16 cellular contexts compared by ENCODE assay signal in the genomic region with DNA sequence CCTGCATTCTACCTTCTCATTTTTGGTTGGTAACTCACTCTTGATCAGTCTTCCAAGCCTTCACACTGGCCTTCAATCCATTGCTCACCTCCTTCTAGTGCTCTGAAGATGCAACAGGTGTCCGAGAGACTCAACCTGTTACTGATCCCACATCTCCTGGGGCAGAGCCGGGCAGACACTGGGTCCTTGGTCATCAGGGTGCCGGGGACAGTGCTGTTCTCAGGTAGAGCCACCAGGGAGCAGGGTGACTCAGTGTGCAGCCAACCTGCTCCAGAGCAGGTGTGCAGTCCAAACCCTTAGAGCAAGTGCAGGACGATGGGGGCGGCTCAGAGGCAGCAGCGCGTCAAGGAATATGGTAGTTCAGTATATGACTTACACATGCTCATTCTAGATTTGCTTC.
A peak's percentile ranks its signal among the peaks of the same experiment; 100 is the strongest.
DNase-seq lines count a peak whose midpoint lies in the region; ATAC-seq, FAIRE-seq and TF ChIP-seq lines count a peak whose summit lies in the region.
"Had no signal": no experiment of that assay in that cellular context is flagged by ENCODE, and none has a peak within 500 bp of the region (broad histone marks: within the 10 kb centered on the region; RNA-seq: fewer than 3 reads in every experiment).

No MANE protein-coding gene starts in this region.

- no peak overlapping the region for H2AK5ac ChIP-seq in H1 (ENCODE audit: low read depth, low read length)

- no peaks in the 10 kb centered on the region for H3K79me1 ChIP-seq in H1 (ENCODE audit: low read depth, low read length)

- H2BK20ac ChIP-seq in H1 (ENCODE audit: low read length), result no peak overlapping the region

- H3K18ac ChIP-seq in H1 (ENCODE audit: extremely low read depth, low read length), result no peak overlapping the region

- peak; percentile 88 for ATAC-seq in HepG2
- ATAC-seq: PC-3 had no signal

- H3K4me1 ChIP-seq in H1 (replicated peaks in 1 of 4; ENCODE audit: control insufficient read depth in 3 of 4, insufficient read depth in 4 of 4, low read length in 3 of 4) (no peaks in the 10 kb centered on the region), HepG2 (ENCODE audit: insufficient read depth, low read length) (no peaks in the 10 kb centered on the region)

- no peak overlapping the region for H3K56ac ChIP-seq in H1 (replicated peaks; ENCODE audit: insufficient read length, low read depth, low read length)

- BruUV-seq in HepG2 (replicated peaks; lab: Mats Ljungman, UMichigan), result no TSS peak

- in situ Hi-C loops in HepG2 (cut with HindIII; ENCODE audit: extremely low pct_ligation_motif_present, low pct_unique_long_range_greater_than_20kb), result no loop called here

- H3K9me3 ChIP-seq in H1 (ENCODE audit: insufficient read depth in 2 of 2, low read depth in 1 of 2, low read length in 1 of 2) (no peaks in the 10 kb centered on the region), HepG2 (ENCODE audit: low read length) (no peaks in the 10 kb centered on the region)

- H3K23me2 ChIP-seq in H1 (ENCODE audit: low read depth, low read length), result no peaks in the 10 kb centered on the region

- no peak overlapping the region for H2BK5ac ChIP-seq in H1 (ENCODE audit: low read depth, low read length)

- TF ChIP-seq CTCF in GM12873 (IDR thresholded peaks at IDR 0.05; ENCODE audit: insufficient read depth, low read depth, low read length, missing control alignments) (peak; percentile 18), H1 (IDR thresholded peaks at IDR 0.05; ENCODE audit: control extremely low read depth in 1 of 3, insufficient read depth in 1 of 3, low read depth in 1 of 3, low read length in 3 of 3) (peak; percentile 40 to 55 (median 42)), HepG2 (CRISPR knock-in tag; IDR thresholded peaks at IDR 0.05) (no peak)

- TF ChIP-seq EP300 in H1 (IDR thresholded peaks at IDR 0.05; ENCODE audit: borderline replicate concordance in 1 of 2, low read depth in 2 of 2, low read length in 2 of 2), result no peak
- no peak for TF ChIP-seq EP300 in HepG2 (IDR thresholded peaks at IDR 0.05; ENCODE audit: low read depth in 2 of 2, low read length in 2 of 2)
- TF ChIP-seq EP300 in HepG2 (CRISPR knock-in tag; IDR thresholded peaks at IDR 0.05; ENCODE audit: borderline replicate concordance), result no peak

- peak; percentile 7 for DNase-seq in HT-29 (ENCODE audit: low spot score)
- no peak for DNase-seq in H1 (ENCODE audit: low read depth in 1 of 2, low spot score in 2 of 2)
- DNase-seq in HepG2 (ENCODE audit: low spot score), result no peak
- DNase-seq in HuH-7.5 (ENCODE audit: low spot score), result no peak
- no peak for DNase-seq in NCI-H748 (lab: John Stamatoyannopoulos, UW; ENCODE audit: unreplicated experiment)
- DNase-seq in germinal center (ENCODE audit: low spot score), result no peak
- DNase-seq: AML-193; CD4-positive, alpha-beta T cell; DND-41; GF-D8; NCI-H1092; NCI-H1694 treated with DMSO at 0.1 percent for 48 hours; NCI-H69; PC-3 had no signal

- H4K8ac ChIP-seq in H1 (ENCODE audit: extremely low read depth, insufficient read depth, low read length), result no peak overlapping the region

- H4K20me1 ChIP-seq in H1 (replicated peaks in 1 of 2; ENCODE audit: control insufficient read depth in 1 of 2, insufficient read depth in 2 of 2, low read length in 2 of 2), result no peaks in the 10 kb centered on the region
- no peaks in the 10 kb centered on the region for H4K20me1 ChIP-seq in HepG2 (ENCODE audit: insufficient read depth, low read length)

- H3K4me3 ChIP-seq in H1 (ENCODE audit: extremely low read depth in 1 of 4, insufficient read depth in 2 of 4, low read depth in 3 of 4, low read length in 4 of 4) (no peak overlapping the region), HepG2 (replicated peaks in 1 of 3; ENCODE audit: insufficient read depth in 1 of 3, low read depth in 2 of 3, low read length in 3 of 3) (no peak overlapping the region)
- H3K4me3 ChIP-seq: SK-N-MC had no signal

- no peak overlapping the region for H2BK15ac ChIP-seq in H1 (ENCODE audit: low read length)

- H3K27ac ChIP-seq in H1 (ENCODE audit: low read depth, low read length) (no peak overlapping the region), HepG2 (ENCODE audit: extremely low read length, insufficient read depth, low read length) (no peak overlapping the region)
- H3K27ac ChIP-seq: SK-N-MC had no signal

- WGBS in H1 (ENCODE audit: extremely low coverage in 1 of 2, insufficient coverage in 1 of 2, insufficient read length in 1 of 2, insufficient replicate concordance in 2 of 2, low coverage in 1 of 2, low lambda C conversion rate in 2 of 2, missing lambda C conversion rate in 1 of 2), 2 experiments, result 92% methylated on average over 7 of the region's 7 CpGs; no CpG with 5 or more reads in 1 of the 2 experiments
- 5% methylated on average over 3 of the region's 7 CpGs for WGBS in HepG2 (ENCODE audit: low lambda C conversion rate)

- FAIRE-seq in H1 (lab: Jason Lieb, UNC) (no peak), HepG2 (lab: Jason Lieb, UNC) (no peak)

- no peak overlapping the region for H4K5ac ChIP-seq in H1 (ENCODE audit: insufficient read length, low read depth, low read length)

- no peak overlapping the region for H4K91ac ChIP-seq in H1 (replicated peaks; ENCODE audit: insufficient read length, low read length)

- H3K9ac ChIP-seq in H1 (replicated peaks in 1 of 4; ENCODE audit: extremely low read depth in 1 of 4, low read depth in 3 of 4, low read length in 3 of 4) (no peak overlapping the region), HepG2 (ENCODE audit: insufficient read depth, low read depth, low read length) (no peak overlapping the region)

- no peak overlapping the region for H3K23ac ChIP-seq in H1 (ENCODE audit: insufficient read length)

- no peak overlapping the region for H3K4ac ChIP-seq in H1 (replicated peaks; ENCODE audit: insufficient read length, low read depth, low read length)

- H3K36me3 ChIP-seq in H1 (ENCODE audit: control insufficient read depth in 2 of 4, insufficient read depth in 4 of 4, low read length in 3 of 4) (no peaks in the 10 kb centered on the region), HepG2 (replicated peaks in 1 of 2; ENCODE audit: control insufficient read depth in 1 of 2, insufficient read depth in 2 of 2, low read length in 2 of 2) (no peaks in the 10 kb centered on the region)

- TF ChIP-seq POLR2A in H1 (IDR thresholded peaks at IDR 0.05; ENCODE audit: control extremely low read depth in 1 of 2, low read depth in 2 of 2, low read length in 2 of 2) (no peak), HepG2 (IDR thresholded peaks at IDR 0.05; ENCODE audit: insufficient read depth in 1 of 2, low read depth in 2 of 2, low read length in 2 of 2) (no peak)

- H2BK12ac ChIP-seq in H1 (ENCODE audit: low read depth, low read length), result no peak overlapping the region

- no peak overlapping the region for H3K14ac ChIP-seq in H1 (ENCODE audit: insufficient read length)

- peak; percentile 47 to 64 for TF ChIP-seq RAD21 in H1 (IDR thresholded peaks at IDR 0.05 in 1 of 2, conservative IDR thresholded peaks at IDR 0.05 in 1 of 2; ENCODE audit: low read depth in 2 of 2, low read length in 2 of 2)
- TF ChIP-seq RAD21 in HepG2 (CRISPR knock-in tag; IDR thresholded peaks at IDR 0.05), result no peak

- H3K27me3 ChIP-seq in H1 (replicated peaks in 1 of 4; ENCODE audit: control insufficient read depth in 3 of 4, extremely low read depth in 1 of 4, insufficient read depth in 3 of 4, low read length in 3 of 4) (no peaks in the 10 kb centered on the region; a peak in 1 of 7 replicates), HepG2 (ENCODE audit: control insufficient read depth in 1 of 2, insufficient read depth in 2 of 2, low read length in 2 of 2) (no peaks in the 10 kb centered on the region; a peak in 2 of 5 replicates)

- no peak overlapping the region for H2BK120ac ChIP-seq in H1 (replicated peaks; ENCODE audit: low read depth, low read length)

- H3K79me2 ChIP-seq in H1 (ENCODE audit: control insufficient read depth in 1 of 2, insufficient read depth in 2 of 2, low read length in 2 of 2) (no peaks in the 10 kb centered on the region), HepG2 (ENCODE audit: insufficient read depth, low read length) (no peaks in the 10 kb centered on the region)

- H2AFZ ChIP-seq in H1 (ENCODE audit: low read length) (no peak overlapping the region), HepG2 (ENCODE audit: low read length) (no peak overlapping the region)

- no peak overlapping the region for H3K4me2 ChIP-seq in H1 (ENCODE audit: insufficient read depth in 1 of 2, low read depth in 2 of 2, low read length in 2 of 2)
- no peak overlapping the region for H3K4me2 ChIP-seq in HepG2 (ENCODE audit: low read depth, low read length)

- POLR2A ChIA-PET in H1 (lab: Charles Lee; ENCODE audit: partially characterized antibody), result interaction anchor here (0.5 kb wide), 1 partner anchor 51 kb away, joined by 4 read pairs; no protein-coding TSS in a partner anchor
- POLR2A ChIA-PET in HepG2 (lab: Yijun Ruan, JAX), result no interaction called here

- intact Hi-C loops in HepG2 (cut with micrococcal nuclease; ENCODE audit: unreplicated experiment), result no loop called here

- CTCF ChIA-PET in H1 (lab: Charles Lee; ENCODE audit: partially characterized antibody), result interaction anchor here (0.6 to 1.5 kb wide), 6 partner anchors 12 to 430 kb away, joined by 3 to 5 read pairs (median 4); no protein-coding TSS in a partner anchor
- CTCF ChIA-PET in HepG2 (lab: Yijun Ruan, JAX; ENCODE audit: low intra/inter-chr PET ratio, low total read pairs), result no interaction called here

TF ChIP-seq in H1, 55 proteins besides CTCF, POLR2A, EP300 and RAD21 (continues in another document):
- TF ChIP-seq, protein P1, sequence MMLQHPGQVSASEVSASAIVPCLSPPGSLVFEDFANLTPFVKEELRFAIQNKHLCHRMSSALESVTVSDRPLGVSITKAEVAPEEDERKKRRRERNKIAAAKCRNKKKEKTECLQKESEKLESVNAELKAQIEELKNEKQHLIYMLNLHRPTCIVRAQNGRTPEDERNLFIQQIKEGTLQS (IDR thresholded peaks at IDR 0.05; ENCODE audit: insufficient read depth, low read depth, low read length), result no peak
- TF ChIP-seq SRF (IDR thresholded peaks at IDR 0.05; ENCODE audit: low read depth, low read length) (no peak), JUND (IDR thresholded peaks at IDR 0.05; ENCODE audit: low read length) (no peak)

TF ChIP-seq in HepG2, 621 proteins besides CTCF, POLR2A, EP300 and RAD21:
- TF ChIP-seq XRCC5 (optimal IDR thresholded peaks at IDR 0.05; ENCODE audit: low read length) (no peak), HNF4G (IDR thresholded peaks at IDR 0.05; ENCODE audit: borderline replicate concordance, low read depth, low read length) (no peak), HNF4G (CRISPR knock-in tag; IDR thresholded peaks at IDR 0.05; ENCODE audit: borderline replicate concordance, low read depth) (no peak), MED13 (CRISPR knock-in tag; IDR thresholded peaks at IDR 0.05) (no peak), CCAR2 (optimal IDR thresholded peaks at IDR 0.05; ENCODE audit: low read depth, low read length) (no peak), ZNF768 (CRISPR knock-in tag; IDR thresholded peaks at IDR 0.05) (no peak), ZNF619 (CRISPR knock-in tag; IDR thresholded peaks at IDR 0.05) (no peak), DNMT1 (CRISPR knock-in tag; IDR thresholded peaks at IDR 0.05) (no peak)
